Comparison of ENCODE assay signal across 13 cellular contexts in genomic region chr11:76623171-76623883, GRCh38. TPM values are rescaled to one million over a fixed set of nuclear protein-coding genes. Genes with fewer than 3 reads are reported as not detected.
DNase-seq lines count a peak whose midpoint lies in the region; ATAC-seq and TF ChIP-seq lines count a peak whose summit lies in the region.
"Had no signal": no experiment of that assay in that cellular context is flagged by ENCODE, and none has a peak within 500 bp of the region (broad histone marks: within the 10 kb centered on the region; RNA-seq: fewer than 3 reads in every experiment).

No MANE protein-coding gene starts in this region.

- no peaks in the 10 kb centered on the region for H3K36me3 Mint-ChIP-seq in neural progenitor cell

- peaks cover 8% of the 10 kb centered on the region for H3K4me1 Mint-ChIP-seq in neural progenitor cell

- no peak overlapping the region for H3K4me3 ChIP-seq in neural progenitor cell
- no peak overlapping the region for H3K4me3 ChIP-seq in uterus
- H3K4me3 ChIP-seq: skin epidermis had no signal

- H3K79me2 ChIP-seq in neural progenitor cell (ENCODE audit: low read depth), result no peaks in the 10 kb centered on the region

- peak overlapping the region; percentile 42 for H2AFZ ChIP-seq in neural progenitor cell (replicated peaks)

- no peak for TF ChIP-seq POLR2A in uterus (IDR thresholded peaks at IDR 0.05)

- no peak for ATAC-seq in GM21515 (IDR thresholded peaks at IDR 0.05; ENCODE audit: unreplicated experiment)

- H3K4me2 ChIP-seq in neural progenitor cell, result no peak overlapping the region

- H3K27ac ChIP-seq in neural progenitor cell, result no peak overlapping the region
- no peak overlapping the region for H3K27ac ChIP-seq in uterus
- H3K27ac ChIP-seq: 22Rv1 had no signal

- no peak overlapping the region for H3K4me3 Mint-ChIP-seq in neural progenitor cell

- TF ChIP-seq CTCF in neural progenitor cell (IDR thresholded peaks at IDR 0.05) (no peak), uterus (IDR thresholded peaks at IDR 0.05) (no peak)

- peak overlapping the region; percentile 15 for H3K27ac Mint-ChIP-seq in neural progenitor cell

- H3K36me3 ChIP-seq in neural progenitor cell (no peaks in the 10 kb centered on the region), uterus (no peaks in the 10 kb centered on the region)

- DNase-seq in DMS 273 (lab: John Stamatoyannopoulos, UW; ENCODE audit: unreplicated experiment) (peak; percentile 47), DMS 273 treated with DMSO at 0.1 percent for 48 hours (lab: John Stamatoyannopoulos, UW) (no peak), NCI-H345 (lab: John Stamatoyannopoulos, UW) (peak; percentile 50), dermis blood vessel endothelial cell (peak; percentile 66), neural progenitor cell (ENCODE audit: low spot score) (no peak), uterus (no peak), cerebellar cortex (ENCODE audit: low spot score) (no peak)
- DNase-seq: activated naive CD4-positive, alpha-beta T cell; effector CD8-positive, alpha-beta T cell; NCI-H2029 treated with DMSO at 0.1 percent for 48 hours had no signal

- no peaks in the 10 kb centered on the region for H3F3A ChIP-seq in neural progenitor cell (ENCODE audit: low read depth)

- no peaks in the 10 kb centered on the region for H4K20me1 ChIP-seq in neural progenitor cell (ENCODE audit: low read depth)

- H3K9me3 ChIP-seq in neural progenitor cell (ENCODE audit: low read depth), result no peaks in the 10 kb centered on the region
- no peaks in the 10 kb centered on the region for H3K9me3 ChIP-seq in uterus

- H3K9ac ChIP-seq in neural progenitor cell, result no peak overlapping the region

- H3K4me1 ChIP-seq in neural progenitor cell (no peaks in the 10 kb centered on the region), uterus (no peaks in the 10 kb centered on the region)

- H3K9me3 Mint-ChIP-seq in neural progenitor cell, result peaks cover 13% of the 10 kb centered on the region

- H3K27me3 Mint-ChIP-seq in neural progenitor cell (ENCODE audit: insufficient read depth, low read depth), result peaks cover 6% of the 10 kb centered on the region

- intact Hi-C loops in uterus (cut with DNase I; ENCODE audit: low total_unique reads), result no loop called here

- H3K27me3 ChIP-seq in neural progenitor cell (no peaks in the 10 kb centered on the region), uterus (no peaks in the 10 kb centered on the region)

RNA-seq across cellular contexts. Expression of gene LRRC32, which starts 47.2 kb away (rescaled TPM):
- total RNA-seq in dermis blood vessel endothelial cell (80.8 and 98.6 TPM in 2 replicates), neural progenitor cell (ENCODE audit: low replicate concordance) (0.21 and 1.1 TPM in 2 replicates), uterus (100 to 1,000 TPM in 1 of 4 donors, 10 to 100 TPM in 2, 1 to 10 TPM in 1; 10.0 to 121 (median 17.5) TPM)

Comparison
In these comparisons a context has a peak if more than half of its experiments do, and no peak if none do; other contexts are left out.
1. DNase-seq: peak in DMS 273 (single experiment), NCI-H345 (single experiment) and dermis blood vessel endothelial cell (single experiment); none in DMS 273 treated with DMSO at 0.1 percent for 48 hours (single experiment), neural progenitor cell (single experiment), uterus (0 of 2) and cerebellar cortex (single experiment).